Comparison of ENCODE assay signal across 7 cellular contexts in the genomic region with DNA sequence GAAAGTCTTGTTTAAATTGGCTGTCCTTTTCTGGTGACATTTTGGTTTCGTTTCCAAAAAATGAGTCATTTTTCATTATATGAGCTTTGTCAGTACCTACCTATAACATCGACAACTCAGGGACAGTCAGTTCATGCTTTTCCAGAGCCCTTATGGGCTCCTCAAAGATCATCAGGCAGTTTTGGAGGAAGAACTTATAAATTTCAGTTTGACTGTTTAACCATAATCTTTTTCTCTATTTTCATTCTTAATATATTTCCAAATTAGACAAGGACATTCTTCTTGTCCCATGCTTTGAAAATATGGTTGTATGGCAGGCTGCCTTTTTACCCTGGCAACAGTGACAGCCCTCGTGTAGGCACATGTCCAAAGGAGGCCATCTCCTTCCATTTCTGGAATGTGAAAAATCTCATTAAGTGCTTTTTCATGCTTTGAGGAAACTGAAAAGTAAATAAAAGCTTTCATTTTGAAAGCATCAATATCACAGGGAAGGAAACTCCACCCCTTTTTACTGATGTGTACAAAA. TPM values are rescaled to one million over a fixed set of nuclear protein-coding genes. Genes with fewer than 3 reads are reported as not detected.
DNase-seq lines count a peak whose midpoint lies in the region; FAIRE-seq and TF ChIP-seq lines count a peak whose summit lies in the region.

No MANE protein-coding gene starts in this region.

- no peak overlapping the region for H4K5ac ChIP-seq in H1 (ENCODE audit: insufficient read length, low read depth, low read length)

- H3K9ac ChIP-seq in GM23248 (peak overlapping the region; percentile 65), H1 (replicated peaks in 1 of 4; ENCODE audit: extremely low read depth in 1 of 4, low read depth in 3 of 4, low read length in 3 of 4) (no peak overlapping the region), smooth muscle cell (ENCODE audit: low read depth) (peak overlapping the region; percentile 55)

- TF ChIP-seq CTCF in GM13976 (IDR thresholded peaks at IDR 0.05; ENCODE audit: borderline replicate concordance, control extremely low read depth, extremely low read depth, insufficient read depth, missing control alignments), result no peak
- TF ChIP-seq CTCF in H1 (IDR thresholded peaks at IDR 0.05; ENCODE audit: control extremely low read depth in 1 of 3, insufficient read depth in 1 of 3, low read depth in 1 of 3, low read length in 3 of 3), result no peak
- TF ChIP-seq CTCF in smooth muscle cell (IDR thresholded peaks at IDR 0.05; ENCODE audit: borderline replicate concordance, insufficient read depth, poor library complexity, severe bottlenecking), result no peak

- H3K36me3 ChIP-seq in GM23248 (ENCODE audit: low read depth) (no peaks in the 10 kb centered on the region), H1 (ENCODE audit: control insufficient read depth in 2 of 4, insufficient read depth in 4 of 4, low read length in 3 of 4) (no peaks in the 10 kb centered on the region), smooth muscle cell (ENCODE audit: low read depth) (no peaks in the 10 kb centered on the region)

- no peaks in the 10 kb centered on the region for H3K27me3 ChIP-seq in GM23248 (replicated peaks; ENCODE audit: insufficient read depth)
- H3K27me3 ChIP-seq in H1 (replicated peaks in 1 of 4; ENCODE audit: control insufficient read depth in 3 of 4, extremely low read depth in 1 of 4, insufficient read depth in 3 of 4, low read length in 3 of 4), result peaks cover 0 to 13% (median 4%) of the 10 kb centered on the region in 4 experiments; a peak in 5 of 7 replicates
- H3K27me3 ChIP-seq in smooth muscle cell (ENCODE audit: low read depth), result no peaks in the 10 kb centered on the region

- no peak overlapping the region for H2BK12ac ChIP-seq in H1 (ENCODE audit: low read depth, low read length)

- in situ Hi-C loops in GM13976 (cut with MboI; ENCODE audit: low sequenced_read_pairs, unreplicated experiment) (no loop called here), GM23248 (cut with MboI) (no loop called here)

- no peak for FAIRE-seq in H1 (lab: Jason Lieb, UNC)
- no peak for FAIRE-seq in GM12892 (lab: Jason Lieb, UNC)

- H3K27ac ChIP-seq in GM23248 (peak overlapping the region; percentile 87), H1 (ENCODE audit: low read depth, low read length) (no peak overlapping the region), smooth muscle cell (ENCODE audit: low read depth) (peak overlapping the region; percentile 85)

- peak overlapping the region; percentile 66 for H3K4me2 ChIP-seq in GM23248 (ENCODE audit: unreplicated experiment)
- no peak overlapping the region for H3K4me2 ChIP-seq in H1 (ENCODE audit: insufficient read depth in 1 of 2, low read depth in 2 of 2, low read length in 2 of 2)
- peak overlapping the region; percentile 67 for H3K4me2 ChIP-seq in smooth muscle cell

- H2AK5ac ChIP-seq in H1 (ENCODE audit: low read depth, low read length), result no peak overlapping the region

- no peak overlapping the region for H2BK120ac ChIP-seq in H1 (replicated peaks; ENCODE audit: low read depth, low read length)

- no peak overlapping the region for H2BK20ac ChIP-seq in H1 (ENCODE audit: low read length)

- H3K4me3 ChIP-seq in GM23248 (peak overlapping the region; percentile 60), H1 (ENCODE audit: extremely low read depth in 1 of 4, insufficient read depth in 2 of 4, low read depth in 3 of 4, low read length in 4 of 4) (no peak overlapping the region), smooth muscle cell (no peak overlapping the region)

- H3K9me3 ChIP-seq in GM23248 (ENCODE audit: low read depth) (no peaks in the 10 kb centered on the region), H1 (ENCODE audit: insufficient read depth in 2 of 2, low read depth in 1 of 2, low read length in 1 of 2) (peaks cover 0 to 4% of the 10 kb centered on the region in 2 experiments; a peak in 1 of 4 replicates), smooth muscle cell (replicated peaks; ENCODE audit: low read depth) (peaks cover 5% of the 10 kb centered on the region)

- TF ChIP-seq RAD21 in H1 (IDR thresholded peaks at IDR 0.05 in 1 of 2, conservative IDR thresholded peaks at IDR 0.05 in 1 of 2; ENCODE audit: low read depth in 2 of 2, low read length in 2 of 2), result no peak

- H2BK15ac ChIP-seq in H1 (ENCODE audit: low read length), result no peak overlapping the region

- no peaks in the 10 kb centered on the region for H3K79me2 ChIP-seq in GM23248 (ENCODE audit: insufficient read depth)
- no peaks in the 10 kb centered on the region for H3K79me2 ChIP-seq in H1 (ENCODE audit: control insufficient read depth in 1 of 2, insufficient read depth in 2 of 2, low read length in 2 of 2)
- H3K79me2 ChIP-seq in smooth muscle cell (ENCODE audit: low read depth), result no peaks in the 10 kb centered on the region

- peaks cover 50% of the 10 kb centered on the region for H3F3A ChIP-seq in GM23248 (ENCODE audit: insufficient read depth)
- H3F3A ChIP-seq in smooth muscle cell (ENCODE audit: low read depth), result peaks cover 31% of the 10 kb centered on the region

- H3K23ac ChIP-seq in H1 (ENCODE audit: insufficient read length), result no peak overlapping the region

- no peak for TF ChIP-seq EP300 in H1 (IDR thresholded peaks at IDR 0.05; ENCODE audit: borderline replicate concordance in 1 of 2, low read depth in 2 of 2, low read length in 2 of 2)

- H2BK5ac ChIP-seq in H1 (ENCODE audit: low read depth, low read length), result no peak overlapping the region

- H4K8ac ChIP-seq in H1 (ENCODE audit: extremely low read depth, insufficient read depth, low read length), result no peak overlapping the region

- no peaks in the 10 kb centered on the region for H4K20me1 ChIP-seq in GM23248 (ENCODE audit: insufficient read depth)
- no peaks in the 10 kb centered on the region for H4K20me1 ChIP-seq in H1 (replicated peaks in 1 of 2; ENCODE audit: control insufficient read depth in 1 of 2, insufficient read depth in 2 of 2, low read length in 2 of 2)
- H4K20me1 ChIP-seq in smooth muscle cell (ENCODE audit: low read depth), result no peaks in the 10 kb centered on the region

- H3K4me1 ChIP-seq in GM23248 (ENCODE audit: insufficient read depth) (peaks cover 58% of the 10 kb centered on the region), H1 (replicated peaks in 1 of 4; ENCODE audit: control insufficient read depth in 3 of 4, insufficient read depth in 4 of 4, low read length in 3 of 4) (peaks cover 0 to 6% (median 3%) of the 10 kb centered on the region in 4 experiments; a peak in 4 of 7 replicates), smooth muscle cell (ENCODE audit: low read depth) (peaks cover 10% of the 10 kb centered on the region)

- H3K79me1 ChIP-seq in H1 (ENCODE audit: low read depth, low read length), result no peaks in the 10 kb centered on the region

- 0 to 1% methylated on average over 3 of the region's 3 CpGs for WGBS in GM23248 (ENCODE audit: low coverage in 1 of 2, low lambda C conversion rate in 2 of 2, missing lambda C conversion rate in 2 of 2), 2 experiments
- WGBS in H1 (ENCODE audit: extremely low coverage in 1 of 2, insufficient coverage in 1 of 2, insufficient read length in 1 of 2, insufficient replicate concordance in 2 of 2, low coverage in 1 of 2, low lambda C conversion rate in 2 of 2, missing lambda C conversion rate in 1 of 2), 2 experiments, result 91% methylated on average over 3 of the region's 3 CpGs; no CpG with 5 or more reads in 1 of the 2 experiments
- WGBS in smooth muscle cell (ENCODE audit: low lambda C conversion rate), result 34% methylated on average over 3 of the region's 3 CpGs

- no peak overlapping the region for H4K91ac ChIP-seq in H1 (replicated peaks; ENCODE audit: insufficient read length, low read length)

- H3K9me2 ChIP-seq in GM23248 (ENCODE audit: insufficient read depth), result no peaks in the 10 kb centered on the region

- TF ChIP-seq POLR2A in H1 (IDR thresholded peaks at IDR 0.05; ENCODE audit: control extremely low read depth in 1 of 2, low read depth in 2 of 2, low read length in 2 of 2) (no peak), GM12892 (IDR thresholded peaks at IDR 0.05; ENCODE audit: low read depth, low read length) (no peak)

- H2AFZ ChIP-seq in GM23248, result peak overlapping the region; percentile 76
- H2AFZ ChIP-seq in H1 (ENCODE audit: low read length), result no peak overlapping the region
- H2AFZ ChIP-seq in smooth muscle cell (ENCODE audit: low read depth), result peak overlapping the region; percentile 83

- H3K14ac ChIP-seq in H1 (ENCODE audit: insufficient read length), result no peak overlapping the region

- H3K56ac ChIP-seq in H1 (replicated peaks; ENCODE audit: insufficient read length, low read depth, low read length), result no peak overlapping the region

- no peak overlapping the region for H3K4ac ChIP-seq in H1 (replicated peaks; ENCODE audit: insufficient read length, low read depth, low read length)

- CTCF ChIA-PET in H1 (lab: Charles Lee; ENCODE audit: partially characterized antibody), result interaction anchor here (0.6 to 1.3 kb wide), 4 partner anchors 9 to 69 kb away, joined by 3 to 4 read pairs (median 3); no protein-coding TSS in a partner anchor

- POLR2A ChIA-PET in H1 (lab: Charles Lee; ENCODE audit: partially characterized antibody), result no interaction called here

- H3K18ac ChIP-seq in H1 (ENCODE audit: extremely low read depth, low read length), result no peak overlapping the region

- peaks cover 4% of the 10 kb centered on the region for H3K23me2 ChIP-seq in H1 (ENCODE audit: low read depth, low read length)

- peak; percentile 61 for DNase-seq in GM13976 (ENCODE audit: low spot score)
- DNase-seq in GM23248, result peak; percentile 83
- peak; percentile 27 for DNase-seq in OCI-M1 (lab: John Stamatoyannopoulos, UW)
- no peak for DNase-seq in H1 (ENCODE audit: low read depth in 1 of 2, low spot score in 2 of 2)
- DNase-seq in smooth muscle cell (lab: John Stamatoyannopoulos, UW; ENCODE audit: unreplicated experiment), result no peak
- DNase-seq in GM12892 (ENCODE audit: insufficient read length), result no peak
- no peak for DNase-seq in NCI-H345 treated with DMSO at 0.1 percent for 48 hours (lab: John Stamatoyannopoulos, UW; ENCODE audit: unreplicated experiment)

RNA-seq across cellular contexts. Expression of a gene that starts 7.3 kb away (rescaled TPM):
- not detected in 2 replicates for total RNA-seq in GM23248 (2014; rRNA removed; shearing (Covaris generic))
- not detected in 2 replicates for polyA plus RNA-seq in GM23248 (2016; fragmentation: Nextera tagmentation; extraction: Ambion mirVana)
- 1.5 and 1.7 TPM in 2 replicates for total RNA-seq in H1 (2021; fragmentation: NEBNext Ultra II Directional; extraction: Animal tissue kit (Norgen Biotek cat#: 25700))
- 1.6 and 2.2 TPM in 2 replicates for polyA plus RNA-seq in H1 (2011; rRNA removed)
- 1.5 TPM for polyA plus RNA-seq in H1 (2011; cell fraction: cytosol; rRNA removed)
- polyA plus RNA-seq in H1 (2011; cell fraction: nucleus; rRNA removed), result 2.2 TPM
- polyA plus RNA-seq in H1 (2012, experiment 1 of 2), result 1.3 to 2.7 TPM (median 2.3 TPM) in 4 replicates
- 1.5 TPM for polyA plus RNA-seq in H1 (2012, experiment 2 of 2)
- polyA plus RNA-seq in H1 (2013, experiment 1 of 2), result 1.7 TPM
- 1.4 TPM for polyA plus RNA-seq in H1 (2013, experiment 2 of 2)
- polyA minus RNA-seq in H1 (2011; rRNA and poly(A)+ RNA removed), result 0.19 and 0.24 TPM in 2 replicates
- polyA minus RNA-seq in H1 (2011; cell fraction: cytosol; rRNA and poly(A)+ RNA removed), result not detected
- not detected for polyA minus RNA-seq in H1 (2011; cell fraction: nucleus; rRNA and poly(A)+ RNA removed)
- 1.1 TPM in 1 of 2 replicates, not detected in the other for total RNA-seq in smooth muscle cell
- 0.44 and 0.85 TPM in 2 replicates for polyA plus RNA-seq in smooth muscle cell
- polyA plus RNA-seq in GM12892 (2012; ENCODE audit: missing spikeins), result not detected

RNA-seq across cellular contexts. Expression of a gene that starts 23.2 kb away (rescaled TPM):
- total RNA-seq in GM23248 (2014; rRNA removed; shearing (Covaris generic)), result 39.6 and 41.0 TPM in 2 replicates
- polyA plus RNA-seq in GM23248 (2016; fragmentation: Nextera tagmentation; extraction: Ambion mirVana), result 32.9 and 36.7 TPM in 2 replicates
- total RNA-seq in H1 (2021; fragmentation: NEBNext Ultra II Directional; extraction: Animal tissue kit (Norgen Biotek cat#: 25700)), result 23.2 and 24.2 TPM in 2 replicates
- 2.0 and 2.3 TPM in 2 replicates for polyA plus RNA-seq in H1 (2011; rRNA removed)
- 2.8 TPM for polyA plus RNA-seq in H1 (2011; cell fraction: cytosol; rRNA removed)
- polyA plus RNA-seq in H1 (2011; cell fraction: nucleus; rRNA removed), result 7.5 TPM
- polyA plus RNA-seq in H1 (2012, experiment 1 of 2), result 3.8 to 5.9 TPM (median 5.7 TPM) in 4 replicates
- 0.22 TPM for polyA plus RNA-seq in H1 (2012, experiment 2 of 2)
- 8.0 TPM for polyA plus RNA-seq in H1 (2013, experiment 1 of 2)
- 7.1 TPM for polyA plus RNA-seq in H1 (2013, experiment 2 of 2)
- 16.6 and 27.5 TPM in 2 replicates for polyA minus RNA-seq in H1 (2011; rRNA and poly(A)+ RNA removed)
- 21.1 TPM for polyA minus RNA-seq in H1 (2011; cell fraction: cytosol; rRNA and poly(A)+ RNA removed)
- 31.6 TPM for polyA minus RNA-seq in H1 (2011; cell fraction: nucleus; rRNA and poly(A)+ RNA removed)
- total RNA-seq in smooth muscle cell, result 42.7 and 46.7 TPM in 2 replicates
- 33.6 and 39.2 TPM in 2 replicates for polyA plus RNA-seq in smooth muscle cell
- polyA plus RNA-seq in GM12892 (2012; ENCODE audit: missing spikeins), result 12.9 TPM

Comparison
In these comparisons a context has a peak if more than half of its experiments do, and no peak if none do; other contexts are left out.
1. DNase-seq: peak in GM13976 (single experiment), GM23248 (single experiment) and OCI-M1 (single experiment); none in H1 (0 of 2), smooth muscle cell (single experiment), GM12892 (single experiment) and NCI-H345 treated with DMSO at 0.1 percent for 48 hours (single experiment).
2. H3K4me2 ChIP-seq: peak in GM23248 (single experiment) and smooth muscle cell (single experiment); none in H1 (0 of 2).
3. H3K9ac ChIP-seq: peak in GM23248 (single experiment) and smooth muscle cell (single experiment); none in H1 (0 of 4).